8 cellular contexts compared by ENCODE assay signal in genomic region chr12:123150273-123150803, GRCh38. TPM values are rescaled to one million over a fixed set of nuclear protein-coding genes. Genes with fewer than 3 reads are reported as not detected.
DNase-seq lines count a peak whose midpoint lies in the region; ATAC-seq and TF ChIP-seq lines count a peak whose summit lies in the region.

No MANE protein-coding gene starts in this region.

- TF ChIP-seq POLR2A in testis (IDR thresholded peaks at IDR 0.05): no peak

- no peaks in the 10 kb centered on the region for H3K9me3 Mint-ChIP-seq in dendritic cell treated with granulocyte-macrophage colony-stimulating factor and Interleukin-4, amounts not matched to agents 40 ng/mL and 50 ng/mL, for 4 days

- H2BK120ac ChIP-seq in mesenchymal stem cell (ENCODE audit: low read depth, low read length): no peak overlapping the region

- H3K27ac Mint-ChIP-seq in T-helper 17 cell: no peak overlapping the region
- H3K27ac Mint-ChIP-seq in dendritic cell treated with granulocyte-macrophage colony-stimulating factor and Interleukin-4, amounts not matched to agents 40 ng/mL and 50 ng/mL, for 4 days: no peak overlapping the region

- no peaks in the 10 kb centered on the region for H3K27me3 ChIP-seq in mesenchymal stem cell (ENCODE audit: control insufficient read depth in 1 of 2, insufficient read depth in 1 of 2, low read length in 2 of 2)
- no peaks in the 10 kb centered on the region for H3K27me3 ChIP-seq in testis

- H2BK15ac ChIP-seq in mesenchymal stem cell (ENCODE audit: low read depth, poor library complexity, severe bottlenecking): peak overlapping the region; percentile 90

- H4K91ac ChIP-seq in mesenchymal stem cell (ENCODE audit: low read length): peak overlapping the region; percentile 9

- H2AK5ac ChIP-seq in mesenchymal stem cell (ENCODE audit: low read length, severe bottlenecking): no peak overlapping the region

- peaks cover 21% of the 10 kb centered on the region for H3K4me1 Mint-ChIP-seq in T-helper 17 cell
- H3K4me1 Mint-ChIP-seq in dendritic cell treated with granulocyte-macrophage colony-stimulating factor and Interleukin-4, amounts not matched to agents 40 ng/mL and 50 ng/mL, for 4 days (ENCODE audit: low read depth): peaks cover 19% of the 10 kb centered on the region

- H2BK12ac ChIP-seq in mesenchymal stem cell (ENCODE audit: low read length in 2 of 2): peak overlapping the region in 1 of 2 experiments; percentile 90

- H3K9me3 ChIP-seq in T-helper 17 cell (ENCODE audit: control insufficient read depth, low read length, poor library complexity, severe bottlenecking): no peaks in the 10 kb centered on the region
- H3K9me3 ChIP-seq in mesenchymal stem cell (ENCODE audit: control insufficient read depth, low read length): no peaks in the 10 kb centered on the region
- H3K9me3 ChIP-seq in testis: no peaks in the 10 kb centered on the region

- H3K4me2 ChIP-seq in mesenchymal stem cell (ENCODE audit: low read length, poor library complexity, severe bottlenecking): peak overlapping the region; percentile 91

- peak overlapping the region; percentile 82 for H3K9ac ChIP-seq in mesenchymal stem cell (ENCODE audit: low read length)

- H3K4me3 ChIP-seq in mesenchymal stem cell (ENCODE audit: insufficient read depth in 1 of 2, low read depth in 1 of 2, low read length in 2 of 2) (peak overlapping the region; percentile 72 to 81), testis (peak overlapping the region; percentile 69 to 72)

- H3K4me1 ChIP-seq in mesenchymal stem cell (ENCODE audit: control insufficient read depth, insufficient read depth, low read depth, low read length) (peaks cover 14% of the 10 kb centered on the region), testis (peaks cover 18% of the 10 kb centered on the region)

- DNase-seq in Daoy (ENCODE audit: low read depth) (peak; percentile 47), T-helper 17 cell (no peak), mesenchymal stem cell (peak; percentile 20), testis (no peak), NCI-H1092 (lab: John Stamatoyannopoulos, UW) (no peak), globus pallidus (ENCODE audit: low spot score) (no peak)

- H2AFZ ChIP-seq in mesenchymal stem cell (ENCODE audit: low read depth, low read length): peak overlapping the region; percentile 80

- peak overlapping the region in 1 of 2 experiments; percentile 91 for H3K23ac ChIP-seq in mesenchymal stem cell (ENCODE audit: low read length in 2 of 2)

- no peaks in the 10 kb centered on the region for H3K27me3 Mint-ChIP-seq in T-helper 17 cell
- peaks cover 27% of the 10 kb centered on the region for H3K27me3 Mint-ChIP-seq in dendritic cell treated with granulocyte-macrophage colony-stimulating factor and Interleukin-4, amounts not matched to agents 40 ng/mL and 50 ng/mL, for 4 days

- intact Hi-C loops in dendritic cell treated with granulocyte-macrophage colony-stimulating factor and Interleukin-4, amounts not matched to agents 40 ng/mL and 50 ng/mL, for 4 days (cut with micrococcal nuclease): no loop called here
- intact Hi-C loops in testis (cut with DNase I; ENCODE audit: low total_unique reads): no loop called here

- peak overlapping the region in 1 of 2 experiments; percentile 89 for H3K14ac ChIP-seq in mesenchymal stem cell (ENCODE audit: low read length in 2 of 2)

- H3K36me3 ChIP-seq in mesenchymal stem cell (ENCODE audit: control insufficient read depth in 1 of 2, insufficient read depth in 2 of 2, low read depth in 1 of 2, low read length in 2 of 2) (peaks cover 3 to 4% of the 10 kb centered on the region in 2 experiments), testis (ENCODE audit: low read depth, missing control alignments) (no peaks in the 10 kb centered on the region)

- peak overlapping the region; percentile 45 for H4K8ac ChIP-seq in mesenchymal stem cell (ENCODE audit: low read length)

- peak; percentile 26 for ATAC-seq in HG02610 (IDR thresholded peaks at IDR 0.05; ENCODE audit: unreplicated experiment)
- no peak for ATAC-seq in T-helper 17 cell

- peak overlapping the region; percentile 91 for H3K4me3 Mint-ChIP-seq in T-helper 17 cell
- H3K4me3 Mint-ChIP-seq in dendritic cell treated with granulocyte-macrophage colony-stimulating factor and Interleukin-4, amounts not matched to agents 40 ng/mL and 50 ng/mL, for 4 days: peak overlapping the region; percentile 68

- no peak overlapping the region for H3K27ac ChIP-seq in mesenchymal stem cell (ENCODE audit: low read length, poor library complexity, severe bottlenecking)
- H3K27ac ChIP-seq in testis: peak overlapping the region; percentile 86 to 90

- H2BK5ac ChIP-seq in mesenchymal stem cell (ENCODE audit: low read depth, low read length, poor library complexity, severe bottlenecking): no peak overlapping the region

- H3K18ac ChIP-seq in mesenchymal stem cell (ENCODE audit: low read depth in 1 of 2, low read length in 2 of 2): peak overlapping the region; percentile 40 to 75

- no peak for TF ChIP-seq CTCF in testis (IDR thresholded peaks at IDR 0.05)

- H3K4ac ChIP-seq in mesenchymal stem cell (ENCODE audit: low read depth in 1 of 2, low read length in 2 of 2): peak overlapping the region in 1 of 2 experiments; percentile 60

- H3K36me3 Mint-ChIP-seq in T-helper 17 cell (ENCODE audit: low read depth): peaks cover 3% of the 10 kb centered on the region
- peaks cover 4% of the 10 kb centered on the region for H3K36me3 Mint-ChIP-seq in dendritic cell treated with granulocyte-macrophage colony-stimulating factor and Interleukin-4, amounts not matched to agents 40 ng/mL and 50 ng/mL, for 4 days (ENCODE audit: low read depth)

- peaks cover 22% of the 10 kb centered on the region for H3K79me1 ChIP-seq in mesenchymal stem cell (replicated peaks; ENCODE audit: low read length, poor library complexity, severe bottlenecking)

- WGBS in mesenchymal stem cell: 1% methylated on average over 13 of the region's 63 CpGs
- 1 to 20% methylated on average over 1 to 13 of the region's 63 CpGs for WGBS in testis, 2 donors

RNA-seq across cellular contexts. Expression of gene PITPNM2, which starts 0.6 kb away (rescaled TPM):
- total RNA-seq in Daoy (2014; rRNA removed; shearing (Covaris generic)): 1.1 and 1.4 TPM in 2 replicates
- total RNA-seq in T-helper 17 cell (10 to 100 TPM; 21.7 to 47.9 TPM), testis (10 to 100 TPM; 25.3 to 38.3 TPM)
- polyA plus RNA-seq in mesenchymal stem cell (2013, experiment 1 of 2): 4.4 TPM
- 4.2 TPM for polyA plus RNA-seq in mesenchymal stem cell (2013, experiment 2 of 2)
- 24.2 TPM for polyA plus RNA-seq in testis (ENCODE audit: insufficient read depth, low read depth, low replicate concordance)

Comparison
In these comparisons a context has a peak if more than half of its experiments do, and no peak if none do; other contexts are left out.
1. DNase-seq: peak in Daoy (single experiment) and mesenchymal stem cell (single experiment); none in T-helper 17 cell (0 of 3), testis (single experiment), NCI-H1092 (single experiment) and globus pallidus (single experiment).